Comparison of ENCODE assay signal across 10 cellular contexts in the genomic region with DNA sequence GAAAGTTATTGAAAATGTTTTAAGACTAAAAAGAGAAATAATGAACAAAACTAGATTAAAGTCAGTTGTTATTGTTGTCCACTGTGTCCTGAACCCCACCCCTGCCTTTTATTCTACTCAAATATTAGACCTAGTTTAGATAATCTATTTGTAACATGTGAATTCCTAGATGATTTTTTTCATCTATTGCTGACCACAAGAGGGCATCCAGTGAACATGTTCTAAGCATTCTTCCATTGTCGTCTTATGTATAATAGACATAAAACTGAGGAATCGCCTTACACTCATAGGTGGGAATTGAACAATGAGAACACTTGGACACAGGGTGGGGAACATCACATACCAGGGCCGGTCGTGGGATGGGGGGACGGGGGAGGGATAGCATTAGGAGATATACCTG. TPM values are rescaled to one million over a fixed set of nuclear protein-coding genes. Genes with fewer than 3 reads are reported as not detected.
A peak's percentile ranks its signal among the peaks of the same experiment; 100 is the strongest.
DNase-seq lines count a peak whose midpoint lies in the region; ATAC-seq and TF ChIP-seq lines count a peak whose summit lies in the region.
"Had no signal": no experiment of that assay in that cellular context is flagged by ENCODE, and none has a peak within 500 bp of the region (broad histone marks: within the 10 kb centered on the region; RNA-seq: fewer than 3 reads in every experiment).

No MANE protein-coding gene starts in this region.

- DNase-seq in DMS114 treated with DMSO at 0.1 percent for 48 hours (lab: John Stamatoyannopoulos, UW; ENCODE audit: unreplicated experiment), result peak; percentile 3
- peak; percentile 64 for DNase-seq in Karpas-422
- peak; percentile 41 for DNase-seq in astrocyte of the spinal cord (ENCODE audit: low read depth, low spot score)
- DNase-seq in medulla oblongata (ENCODE audit: extremely low spot score), result peak; percentile 27
- no peak for DNase-seq in activated T-cell treated with anti-CD3 and anti-CD28 coated beads, Interleukin-2, amount 50 U/mL, for 1 hour
- DNase-seq in GM19238 (ENCODE audit: insufficient read length, low spot score), result no peak
- DNase-seq: activated naive CD8-positive, alpha-beta T cell treated with anti-CD3 and anti-CD28 coated beads, Interleukin-2, amount 10 ng/mL, durations not matched to agents 7 days and 5 days; T-helper 1 cell had no signal

- H4K20me1 ChIP-seq in Karpas-422 (ENCODE audit: insufficient read depth, low read depth, low read length), result peaks cover 4% of the 10 kb centered on the region; the same call in 1 of the 2 replicates

- peaks cover 38% of the 10 kb centered on the region; the same call in 1 of the 2 replicates for H3K36me3 ChIP-seq in Karpas-422 (ENCODE audit: insufficient read depth, low read length)

- peak; percentile 34 for TF ChIP-seq CTCF in astrocyte of the spinal cord (IDR thresholded peaks at IDR 0.05; ENCODE audit: low read depth, low read length)

- no peaks in the 10 kb centered on the region for H3K4me1 ChIP-seq in Karpas-422 (ENCODE audit: low read length)

- H3K79me2 ChIP-seq in Karpas-422 (ENCODE audit: low read length), result peaks cover 5% of the 10 kb centered on the region; the same call in 1 of the 2 replicates

- no peak overlapping the region for H3K4me2 ChIP-seq in Karpas-422 (ENCODE audit: low read depth, low read length, poor library complexity, severe bottlenecking)

- H3K9ac ChIP-seq in Karpas-422 (ENCODE audit: low read length), result no peak overlapping the region

- no peak overlapping the region for H2AFZ ChIP-seq in Karpas-422 (ENCODE audit: low read length)

- H3K4me3 ChIP-seq in Karpas-422 (ENCODE audit: low read length) (no peak overlapping the region), astrocyte of the spinal cord (ENCODE audit: low read depth, low read length) (no peak overlapping the region)

- ATAC-seq in HG03108 (IDR thresholded peaks at IDR 0.05; ENCODE audit: unreplicated experiment) (no peak), HG03565 (IDR thresholded peaks at IDR 0.05; ENCODE audit: unreplicated experiment) (no peak)

- H3K9me2 ChIP-seq in Karpas-422 (replicated peaks; ENCODE audit: insufficient read depth, low read length), result no peaks in the 10 kb centered on the region

- in situ Hi-C loops in astrocyte of the spinal cord (cut with HindIII; ENCODE audit: low sequenced_read_pairs), result no loop called here

- no peaks in the 10 kb centered on the region for H3K9me3 ChIP-seq in Karpas-422 (ENCODE audit: low read length)

- H3K27me3 ChIP-seq in Karpas-422 (ENCODE audit: low read length), result no peaks in the 10 kb centered on the region

- no peak overlapping the region for H3K27ac ChIP-seq in Karpas-422 (ENCODE audit: low read length)

RNA-seq across cellular contexts. Expression of gene HPRT1, which starts 36.4 kb away (rescaled TPM):
- 17.1 and 52.2 TPM in 2 replicates for total RNA-seq in Karpas-422 (2014; rRNA removed; shearing (Covaris generic); ENCODE audit: low replicate concordance)

RNA-seq across cellular contexts. Expression of gene PHF6, which starts 50.5 kb away (rescaled TPM):
- total RNA-seq in Karpas-422 (2014; rRNA removed; shearing (Covaris generic); ENCODE audit: low replicate concordance), result 82.2 and 184 TPM in 2 replicates

Comparison
In these comparisons a context has a peak if more than half of its experiments do, and no peak if none do; other contexts are left out.
1. DNase-seq: peak in DMS114 treated with DMSO at 0.1 percent for 48 hours (single experiment), Karpas-422 (single experiment), astrocyte of the spinal cord (single experiment) and medulla oblongata (single experiment); none in activated T-cell treated with anti-CD3 and anti-CD28 coated beads, Interleukin-2, amount 50 U/mL, for 1 hour (single experiment) and GM19238 (single experiment).